ENCODE assay signal across 23 cellular contexts in genomic region chr16:6375471-6376075, GRCh38.
A peak's percentile ranks its signal among the peaks of the same experiment; 100 is the strongest.
DNase-seq lines count a peak whose midpoint lies in the region; ATAC-seq, FAIRE-seq and TF ChIP-seq lines count a peak whose summit lies in the region.
"Had no signal": no experiment of that assay in that cellular context is flagged by ENCODE, and none has a peak within 500 bp of the region (broad histone marks: within the 10 kb centered on the region; RNA-seq: fewer than 3 reads in every experiment).

No MANE protein-coding gene starts in this region.

- H3K27ac Mint-ChIP-seq in H9: peak overlapping the region; percentile 22 to 70 (median 25); a peak in 4 of 7 replicates
- H3K27ac Mint-ChIP-seq: activated naive CD8-positive, alpha-beta T cell treated with anti-CD3 and anti-CD28 coated beads for 36 hours; activated T-cell treated with anti-CD3 and anti-CD28 coated beads, Interleukin-2, amount 50 U/mL, for 72 hours; CD4-positive, alpha-beta memory T cell; T-helper 17 cell had no signal

- in situ Hi-C loops in gastrocnemius medialis (cut with MboI; ENCODE audit: low sequenced_read_pairs in 4 of 4): no loop called here

- no peaks in the 10 kb centered on the region for H3K27me3 ChIP-seq in H9 (ENCODE audit: insufficient read depth, low read length)
- no peaks in the 10 kb centered on the region for H3K27me3 ChIP-seq in neuronal stem cell (ENCODE audit: control insufficient read depth in 3 of 3, insufficient read depth in 3 of 3, low read depth in 1 of 3, low read length in 3 of 3)
- no peaks in the 10 kb centered on the region for H3K27me3 ChIP-seq in gastrocnemius medialis
- H3K27me3 ChIP-seq: body of pancreas had no signal

- H3K4ac ChIP-seq in H9 (ENCODE audit: low read depth, low read length): no peak overlapping the region
- H3K4ac ChIP-seq in neuronal stem cell (ENCODE audit: low read length): no peak overlapping the region

- no peaks in the 10 kb centered on the region for H3K27me3 Mint-ChIP-seq in H9 (ENCODE audit: low read depth)
- H3K27me3 Mint-ChIP-seq: activated naive CD8-positive, alpha-beta T cell treated with anti-CD3 and anti-CD28 coated beads for 36 hours; CD4-positive, alpha-beta memory T cell; T-helper 17 cell had no signal

- H2BK5ac ChIP-seq in H9 (ENCODE audit: insufficient read length, low read length): no peak overlapping the region
- no peak overlapping the region for H2BK5ac ChIP-seq in neuronal stem cell (ENCODE audit: low read length)

- H3K23ac ChIP-seq in H9 (ENCODE audit: insufficient read length, low read depth, low read length): no peak overlapping the region
- H3K23ac ChIP-seq in neuronal stem cell (ENCODE audit: low read depth, low read length, poor library complexity): no peak overlapping the region

- FAIRE-seq in GM12892 (lab: Jason Lieb, UNC): no peak

- no CpG with 5 or more reads among the region's 8 CpGs for WGBS in H9 (ENCODE audit: extremely low coverage, insufficient read length, low lambda C conversion rate)
- WGBS in neuronal stem cell (ENCODE audit: extremely low coverage in 2 of 2, insufficient read length in 2 of 2, insufficient replicate concordance in 1 of 2), 2 donors: no CpG with 5 or more reads among the region's 8 CpGs

- H3K56ac ChIP-seq in H9 (ENCODE audit: insufficient read length, low read depth, low read length): no peak overlapping the region

- H3K4me3 ChIP-seq in neuronal stem cell (ENCODE audit: low read length in 2 of 2): no peak overlapping the region
- no peak overlapping the region for H3K4me3 ChIP-seq in gastrocnemius medialis
- H3K4me3 ChIP-seq: body of pancreas, smooth muscle cell had no signal

- H3K27ac ChIP-seq in H9 (ENCODE audit: insufficient read length, low read depth, low read length) (no peak overlapping the region), neuronal stem cell (replicated peaks; ENCODE audit: low read length) (no peak overlapping the region), gastrocnemius medialis (no peak overlapping the region)
- H3K27ac ChIP-seq: body of pancreas had no signal

- H3K4me1 Mint-ChIP-seq in H9: peaks cover 22 to 24% of the 10 kb centered on the region in 2 experiments
- H3K4me1 Mint-ChIP-seq: activated naive CD8-positive, alpha-beta T cell treated with anti-CD3 and anti-CD28 coated beads for 36 hours; CD4-positive, alpha-beta memory T cell; T-helper 17 cell had no signal

- H3K18ac ChIP-seq in H9 (ENCODE audit: insufficient read length, low read depth, low read length): no peak overlapping the region
- peak overlapping the region; percentile 69 for H3K18ac ChIP-seq in neuronal stem cell (ENCODE audit: low read length)

- TF ChIP-seq POLR2A in GM12892 (IDR thresholded peaks at IDR 0.05; ENCODE audit: low read depth, low read length): no peak
- TF ChIP-seq POLR2A in gastrocnemius medialis (IDR thresholded peaks at IDR 0.05): no peak

- H3K14ac ChIP-seq in H9 (ENCODE audit: insufficient read depth, low read length): no peak overlapping the region
- no peak overlapping the region for H3K14ac ChIP-seq in neuronal stem cell (ENCODE audit: low read length)

- no peaks in the 10 kb centered on the region for H3K9me3 Mint-ChIP-seq in H9
- H3K9me3 Mint-ChIP-seq: activated naive CD8-positive, alpha-beta T cell treated with anti-CD3 and anti-CD28 coated beads for 36 hours had no signal

- no peaks in the 10 kb centered on the region for H3K36me3 Mint-ChIP-seq in H9 (ENCODE audit: insufficient read depth in 1 of 3, low read depth in 3 of 3)
- H3K36me3 Mint-ChIP-seq: activated naive CD8-positive, alpha-beta T cell treated with anti-CD3 and anti-CD28 coated beads for 36 hours; CD4-positive, alpha-beta memory T cell had no signal

- H3K36me3 ChIP-seq in neuronal stem cell (replicated peaks in 1 of 2; ENCODE audit: control insufficient read depth in 2 of 2, insufficient read depth in 2 of 2, low read length in 2 of 2) (no peaks in the 10 kb centered on the region), gastrocnemius medialis (no peaks in the 10 kb centered on the region)

- no peaks in the 10 kb centered on the region for H3K23me2 ChIP-seq in H9 (ENCODE audit: insufficient read length, low read depth, low read length, poor library complexity, severe bottlenecking)

- DNase-seq in H9 (no peak), NCI-H82 (lab: John Stamatoyannopoulos, UW) (peak; percentile 90), cerebellar cortex (ENCODE audit: low spot score) (peak; percentile 36), neuronal stem cell (ENCODE audit: low spot score) (no peak), SKM-1 treated with dmso at 0.1 percent for 144 hours (lab: John Stamatoyannopoulos, UW; ENCODE audit: unreplicated experiment) (no peak), GM12892 (ENCODE audit: insufficient read length) (no peak), gastrocnemius medialis (no peak)
- DNase-seq: activated CD4-positive, alpha-beta T cell treated with anti-CD3 and anti-CD28 coated beads for 4 hours; activated naive CD8-positive, alpha-beta T cell treated with anti-CD3 and anti-CD28 coated beads for 36 hours; activated T-cell treated with anti-CD3 and anti-CD28 coated beads, Interleukin-2, amount 50 U/mL, for 72 hours; body of pancreas; CD4-positive, alpha-beta memory T cell; cortex of kidney; DND-41; Kasumi-1; mammary epithelial cell; NCI-H1048; NCI-H774; PC-3; stimulated activated CD4-positive, alpha-beta T cell treated with anti-CD3 and anti-CD28 coated beads, Interleukin-4, amount 100 ng/mL, for 24 hours; stimulated activated naive CD4-positive, alpha-beta T cell treated with Interleukin-2 at 50 U/mL for 16 hours; T-helper 17 cell had no signal

- H4K91ac ChIP-seq in H9 (ENCODE audit: insufficient read length, low read depth, low read length) (no peak overlapping the region), neuronal stem cell (ENCODE audit: low read depth, low read length, poor library complexity) (no peak overlapping the region)

- H3K4me1 ChIP-seq in H9 (ENCODE audit: insufficient read depth, low read length): peaks cover 8% of the 10 kb centered on the region; the same call in 1 of the 2 replicates
- peaks cover 0 to 12% of the 10 kb centered on the region in 2 donors for H3K4me1 ChIP-seq in neuronal stem cell (ENCODE audit: control insufficient read depth in 2 of 2, insufficient read depth in 1 of 2, low read depth in 1 of 2, low read length in 2 of 2)
- no peaks in the 10 kb centered on the region for H3K4me1 ChIP-seq in gastrocnemius medialis
- H3K4me1 ChIP-seq: body of pancreas had no signal

- H3K9ac ChIP-seq in H9 (ENCODE audit: extremely low read depth, insufficient read length, low read length) (no peak overlapping the region), neuronal stem cell (ENCODE audit: low read depth, low read length, poor library complexity) (no peak overlapping the region)

- no peaks in the 10 kb centered on the region for H3K79me1 ChIP-seq in H9 (ENCODE audit: insufficient read depth, low read depth, low read length, poor library complexity, severe bottlenecking)
- H3K79me1 ChIP-seq in neuronal stem cell (ENCODE audit: low read depth, low read length): no peaks in the 10 kb centered on the region

- no peak overlapping the region for H2BK120ac ChIP-seq in H9 (ENCODE audit: low read depth, low read length, poor library complexity, severe bottlenecking)
- no peak overlapping the region for H2BK120ac ChIP-seq in neuronal stem cell (ENCODE audit: low read depth, low read length)

- intact Hi-C loops in gastrocnemius medialis (cut with DNase I; ENCODE audit: low total_unique reads): no loop called here

- TF ChIP-seq CTCF in H9 (conservative IDR thresholded peaks at IDR 0.05) (no peak), gastrocnemius medialis (IDR thresholded peaks at IDR 0.05 in 4 of 5, conservative IDR thresholded peaks at IDR 0.05 in 1 of 5) (no peak)

- H2BK20ac ChIP-seq in H9 (ENCODE audit: low read depth, low read length, poor library complexity, severe bottlenecking): no peak overlapping the region

- H2BK12ac ChIP-seq in H9 (ENCODE audit: insufficient read length, low read depth, low read length) (no peak overlapping the region), neuronal stem cell (ENCODE audit: low read length) (no peak overlapping the region)

- H3K9me3 ChIP-seq in H9 (ENCODE audit: control insufficient read depth, low read depth, low read length) (no peaks in the 10 kb centered on the region), neuronal stem cell (replicated peaks in 1 of 2; ENCODE audit: control insufficient read depth in 2 of 2, insufficient read depth in 1 of 2, low read depth in 1 of 2, low read length in 2 of 2) (no peaks in the 10 kb centered on the region), gastrocnemius medialis (no peaks in the 10 kb centered on the region)
- H3K9me3 ChIP-seq: body of pancreas had no signal

- no peak overlapping the region for H3K4me2 ChIP-seq in H9 (ENCODE audit: insufficient read depth, insufficient read length, low read length)
- H3K4me2 ChIP-seq in neuronal stem cell (ENCODE audit: insufficient read depth, low read length, poor library complexity, severe bottlenecking): no peak overlapping the region
- H3K4me2 ChIP-seq: smooth muscle cell had no signal

- H3K79me2 ChIP-seq in H9 (ENCODE audit: insufficient read depth, low read length): no peaks in the 10 kb centered on the region

- H2BK15ac ChIP-seq in H9 (ENCODE audit: low read depth, low read length): no peak overlapping the region
- H2BK15ac ChIP-seq in neuronal stem cell (ENCODE audit: low read length): peak overlapping the region; percentile 24

- H2AK5ac ChIP-seq in H9 (ENCODE audit: insufficient read length, low read length) (no peak overlapping the region), neuronal stem cell (ENCODE audit: low read depth, low read length) (peak overlapping the region; percentile 35)

- H4K8ac ChIP-seq in H9 (replicated peaks; ENCODE audit: insufficient read length, low read depth, low read length) (no peak overlapping the region), neuronal stem cell (ENCODE audit: low read depth, low read length) (no peak overlapping the region)

- no peak for ATAC-seq in gastrocnemius medialis
- ATAC-seq: activated T-cell treated with anti-CD3 and anti-CD28 coated beads, Interleukin-2, amount 50 U/mL, for 72 hours; body of pancreas; PC-3; T-helper 17 cell had no signal

- no peak overlapping the region for H3K4me3 Mint-ChIP-seq in H9
- H3K4me3 Mint-ChIP-seq: activated naive CD8-positive, alpha-beta T cell treated with anti-CD3 and anti-CD28 coated beads for 36 hours; activated T-cell treated with anti-CD3 and anti-CD28 coated beads, Interleukin-2, amount 50 U/mL, for 72 hours; CD4-positive, alpha-beta memory T cell; T-helper 17 cell had no signal

- H2AFZ ChIP-seq in H9 (ENCODE audit: low read length) (no peak overlapping the region), neuronal stem cell (ENCODE audit: low read length) (no peak overlapping the region)

- no peak overlapping the region for H4K5ac ChIP-seq in H9 (ENCODE audit: insufficient read length, low read depth, low read length)

- no peak overlapping the region for H3T11ph ChIP-seq in H9 (ENCODE audit: low read length)

- no peaks in the 10 kb centered on the region for H4K20me1 ChIP-seq in H9 (ENCODE audit: control insufficient read depth, insufficient read depth, insufficient read length)

Comparison
In these comparisons a context has a peak if more than half of its experiments do, and no peak if none do; other contexts are left out.
1. DNase-seq: peak in NCI-H82 (single experiment) and cerebellar cortex (single experiment); none in H9 (single experiment), neuronal stem cell (single experiment), SKM-1 treated with dmso at 0.1 percent for 144 hours (single experiment), GM12892 (single experiment) and gastrocnemius medialis (0 of 2).